Comparison of ENCODE assay signal across 8 cellular contexts in genomic region chr1:204494281-204495077, GRCh38. TPM values are rescaled to one million over a fixed set of nuclear protein-coding genes. Genes with fewer than 3 reads are reported as not detected.
DNase-seq lines count a peak whose midpoint lies in the region; ATAC-seq and TF ChIP-seq lines count a peak whose summit lies in the region.

Gene PIK3C2B (minus strand): TSS chr1:204494805. CDS start chr1:204469802, 25,003 bp downstream.

- H3K9me3 ChIP-seq in CD8-positive, alpha-beta memory T cell (ENCODE audit: low read length), result no peaks in the 10 kb centered on the region
- no peaks in the 10 kb centered on the region for H3K9me3 ChIP-seq in lower lobe of right lung

- H3K4me3 ChIP-seq in CD8-positive, alpha-beta memory T cell (ENCODE audit: low read length), result peak within 1 kb of the TSS; percentile 58
- H3K4me3 ChIP-seq in lower lobe of right lung, result peak within 1 kb of the TSS; percentile 98

- intact Hi-C loops in activated CD4-positive, alpha-beta memory T cell treated with anti-CD3 and anti-CD28 coated beads for 36 hours (cut with micrococcal nuclease), result loop anchor here (1.0 to 10.0 kb wide), 4 partner anchors 9 to 1490 kb away; partner anchors contain the start of gene TMEM183A
- intact Hi-C loops in lower lobe of right lung (cut with DNase I), result no loop called here

- H3K4me1 Mint-ChIP-seq in CD8-positive, alpha-beta memory T cell, result peaks cover 40 to 57% (median 51%) of the 10 kb centered on the region in 3 donors
- H3K4me1 Mint-ChIP-seq in activated CD4-positive, alpha-beta memory T cell treated with anti-CD3 and anti-CD28 coated beads for 36 hours (ENCODE audit: low read depth), result peaks cover 50% of the 10 kb centered on the region

- peak; percentile 54 to 78 (median 69) for DNase-seq in CD8-positive, alpha-beta memory T cell
- DNase-seq in NCI-H69 (lab: John Stamatoyannopoulos, UW), result peak; percentile 88
- DNase-seq in activated CD4-positive, alpha-beta memory T cell treated with anti-CD3 and anti-CD28 coated beads for 36 hours, result peak; percentile 86
- peak; percentile 91 for DNase-seq in ecto neural progenitor cell (ENCODE audit: low spot score)
- DNase-seq in lower lobe of right lung, result peak; percentile 90
- DNase-seq in stimulated activated CD4-positive, alpha-beta T cell treated with anti-CD3 and anti-CD28 coated beads, TNF-alpha, amount 100 ng/mL, for 4 hours (ENCODE audit: low read depth in 3 of 3), result peak; percentile 47 to 57 (median 53)

- peaks cover 30% of the 10 kb centered on the region for H3K4me1 ChIP-seq in CD8-positive, alpha-beta memory T cell (ENCODE audit: insufficient read depth, low read length)
- peaks cover 42% of the 10 kb centered on the region for H3K4me1 ChIP-seq in lower lobe of right lung

- peaks cover 0 to 16% (median 2%) of the 10 kb centered on the region in 3 donors for H3K36me3 Mint-ChIP-seq in CD8-positive, alpha-beta memory T cell
- H3K36me3 Mint-ChIP-seq in activated CD4-positive, alpha-beta memory T cell treated with anti-CD3 and anti-CD28 coated beads for 36 hours, result peaks cover 10% of the 10 kb centered on the region

- peak within 1 kb of the TSS; percentile 85 to 99 (median 96) for H3K27ac Mint-ChIP-seq in CD8-positive, alpha-beta memory T cell
- H3K27ac Mint-ChIP-seq in activated CD4-positive, alpha-beta memory T cell treated with anti-CD3 and anti-CD28 coated beads for 36 hours, result peak within 1 kb of the TSS; percentile 92

- peak within 1 kb of the TSS; percentile 85 to 97 (median 94) for H3K4me3 Mint-ChIP-seq in CD8-positive, alpha-beta memory T cell
- peak within 1 kb of the TSS; percentile 84 for H3K4me3 Mint-ChIP-seq in activated CD4-positive, alpha-beta memory T cell treated with anti-CD3 and anti-CD28 coated beads for 36 hours

- ATAC-seq in GM19372 (IDR thresholded peaks at IDR 0.05; ENCODE audit: low read depth, unreplicated experiment) (peak; percentile 73), HG03520 (IDR thresholded peaks at IDR 0.05; ENCODE audit: unreplicated experiment) (peak; percentile 77), lower lobe of right lung (peak; percentile 94 to 96)

- peaks cover 0 to 2% of the 10 kb centered on the region in 2 donors for H3K27me3 Mint-ChIP-seq in CD8-positive, alpha-beta memory T cell
- H3K27me3 Mint-ChIP-seq in activated CD4-positive, alpha-beta memory T cell treated with anti-CD3 and anti-CD28 coated beads for 36 hours, result no peaks in the 10 kb centered on the region

- POLR2A ChIA-PET in CD8-positive, alpha-beta memory T cell (lab: Charles Lee), result interaction anchor here (0.7 to 2.4 kb wide), 14 partner anchors 9 to 63 kb away, joined by 3 to 39 read pairs (median 5); partner anchors contain the start of gene MDM4
- POLR2A ChIA-PET in activated CD4-positive, alpha-beta memory T cell treated with anti-CD3 and anti-CD28 coated beads for 36 hours (lab: Charles Lee), result interaction anchor here (0.6 to 4.4 kb wide), 21 partner anchors 9 to 88 kb away, joined by 3 to 24 read pairs (median 4); partner anchors contain the start of gene MDM4

- no peaks in the 10 kb centered on the region for H3K27me3 ChIP-seq in CD8-positive, alpha-beta memory T cell (ENCODE audit: insufficient read depth, low read length, poor library complexity, severe bottlenecking)
- H3K27me3 ChIP-seq in lower lobe of right lung (ENCODE audit: low read depth), result no peaks in the 10 kb centered on the region

- no peaks in the 10 kb centered on the region for H3K9me3 Mint-ChIP-seq in CD8-positive, alpha-beta memory T cell
- H3K9me3 Mint-ChIP-seq in activated CD4-positive, alpha-beta memory T cell treated with anti-CD3 and anti-CD28 coated beads for 36 hours, result no peaks in the 10 kb centered on the region

- CTCF ChIA-PET in CD8-positive, alpha-beta memory T cell (lab: Charles Lee), result interaction anchor here (0.8 to 18.2 kb wide), 18 partner anchors 9 to 312 kb away, joined by 3 to 496 read pairs (median 7); partner anchors contain the start of gene MDM4
- CTCF ChIA-PET in activated CD4-positive, alpha-beta memory T cell treated with anti-CD3 and anti-CD28 coated beads for 36 hours (lab: Charles Lee), result interaction anchor here (0.6 to 20.5 kb wide), 18 partner anchors 9 to 1135 kb away, joined by 3 to 1224 read pairs (median 6); partner anchors contain the start of genes MDM4 and PLEKHA6

- TF ChIP-seq CTCF in lower lobe of right lung (IDR thresholded peaks at IDR 0.05), result peak; percentile 62

- peak within 1 kb of the TSS; percentile 77 for H3K27ac ChIP-seq in CD8-positive, alpha-beta memory T cell (ENCODE audit: low read depth, low read length)
- peak within 1 kb of the TSS; percentile 95 for H3K27ac ChIP-seq in lower lobe of right lung

- no peaks in the 10 kb centered on the region for H3K36me3 ChIP-seq in CD8-positive, alpha-beta memory T cell (ENCODE audit: insufficient read depth, low read length)
- peaks cover 9% of the 10 kb centered on the region for H3K36me3 ChIP-seq in lower lobe of right lung

RNA-seq across cellular contexts. Expression of gene PIK3C2B, which starts in this region (rescaled TPM):
- total RNA-seq in CD8-positive, alpha-beta memory T cell, result 10 to 100 TPM; 19.4 to 19.6 TPM
- 2.9 TPM for polyA plus RNA-seq in CD8-positive, alpha-beta memory T cell
- total RNA-seq in activated CD4-positive, alpha-beta memory T cell treated with anti-CD3 and anti-CD28 coated beads for 36 hours, result 10 to 100 TPM; 43.4 to 46.4 TPM
- total RNA-seq in lower lobe of right lung, result 50.5 TPM

Comparison
In these comparisons a context has a peak if more than half of its experiments do, and no peak if none do; other contexts are left out.
1. Peak in every context shown above with its lines: DNase-seq, ATAC-seq, H3K4me3 ChIP-seq and H3K27ac ChIP-seq.